ENCODE assay signal across 8 cellular contexts in genomic region chr16:71484006-71484893, GRCh38. TPM values are rescaled to one million over a fixed set of nuclear protein-coding genes. Genes with fewer than 3 reads are reported as not detected.
DNase-seq lines count a peak whose midpoint lies in the region; ATAC-seq and TF ChIP-seq lines count a peak whose summit lies in the region.

No MANE protein-coding gene starts in this region.

- H3K9me3 Mint-ChIP-seq in activated naive CD8-positive, alpha-beta T cell treated with anti-CD3 and anti-CD28 coated beads for 36 hours: no peaks in the 10 kb centered on the region
- H3K9me3 Mint-ChIP-seq in osteocyte (ENCODE audit: unreplicated experiment): no peaks in the 10 kb centered on the region

- no peaks in the 10 kb centered on the region for H3K4me1 ChIP-seq in thymus (ENCODE audit: control insufficient read depth, insufficient read depth, low read length)

- no peaks in the 10 kb centered on the region for H3K27me3 Mint-ChIP-seq in activated naive CD8-positive, alpha-beta T cell treated with anti-CD3 and anti-CD28 coated beads for 36 hours
- peaks cover 8% of the 10 kb centered on the region for H3K27me3 Mint-ChIP-seq in osteocyte (ENCODE audit: unreplicated experiment)

- peaks cover 17% of the 10 kb centered on the region for H3K4me1 Mint-ChIP-seq in activated naive CD8-positive, alpha-beta T cell treated with anti-CD3 and anti-CD28 coated beads for 36 hours
- peaks cover 14% of the 10 kb centered on the region for H3K4me1 Mint-ChIP-seq in osteocyte (ENCODE audit: unreplicated experiment)

- peak overlapping the region; percentile 80 for H3K4me3 ChIP-seq in GM06990 (replicated peaks; ENCODE audit: low read depth, low read length)
- peak overlapping the region; percentile 79 for H3K4me3 ChIP-seq in NB4 (ENCODE audit: low read depth, low read length)
- peak overlapping the region; percentile 98 for H3K4me3 ChIP-seq in thymus (ENCODE audit: low read length)

- peak; percentile 85 for ATAC-seq in HG02571 (IDR thresholded peaks at IDR 0.05; ENCODE audit: unreplicated experiment)

- TF ChIP-seq CTCF in GM06990 (IDR thresholded peaks at IDR 0.05; ENCODE audit: insufficient read depth, low read length, poor library complexity, severe bottlenecking) (no peak), NB4 (IDR thresholded peaks at IDR 0.05; ENCODE audit: low read depth, low read length) (no peak), osteocyte (IDR thresholded peaks at IDR 0.05) (no peak)

- WGBS in thymus: under 1% methylated on average over 44 of the region's 44 CpGs

- peak; percentile 87 for DNase-seq in GM06990 (ENCODE audit: extremely low read depth, insufficient read length)
- DNase-seq in NB4 (ENCODE audit: low read depth): peak; percentile 88
- peak; percentile 66 for DNase-seq in SKM-1 (lab: John Stamatoyannopoulos, UW; ENCODE audit: unreplicated experiment)
- peak; percentile 79 for DNase-seq in activated naive CD8-positive, alpha-beta T cell treated with anti-CD3 and anti-CD28 coated beads for 36 hours
- peak; percentile 85 to 97 (median 92) for DNase-seq in head of caudate nucleus
- peak; percentile 88 for DNase-seq in osteocyte (ENCODE audit: extremely low spot score, unreplicated experiment)

- H3K27me3 ChIP-seq in GM06990 (replicated peaks; ENCODE audit: control insufficient read depth, insufficient read depth, low read length): no peaks in the 10 kb centered on the region
- no peaks in the 10 kb centered on the region for H3K27me3 ChIP-seq in thymus (ENCODE audit: control insufficient read depth, insufficient read depth)

- TF ChIP-seq POLR2A in NB4 (IDR thresholded peaks at IDR 0.05; ENCODE audit: extremely low read depth, insufficient read length): no peak

- H3K9me3 ChIP-seq in thymus (ENCODE audit: control insufficient read depth): no peaks in the 10 kb centered on the region

- H3K36me3 ChIP-seq in GM06990 (ENCODE audit: control insufficient read depth, insufficient read depth, low read length): no peaks in the 10 kb centered on the region
- H3K36me3 ChIP-seq in thymus (ENCODE audit: control insufficient read depth, insufficient read depth): no peaks in the 10 kb centered on the region

- intact Hi-C loops in head of caudate nucleus (cut with DNase I): loop anchor here (1.0 to 10.0 kb wide), 2 partner anchors 22 to 81 kb away; partner anchors contain the start of gene ZNF23

- H3K27ac ChIP-seq in thymus (ENCODE audit: low read depth): peak overlapping the region; percentile 99

- H3K4me3 Mint-ChIP-seq in activated naive CD8-positive, alpha-beta T cell treated with anti-CD3 and anti-CD28 coated beads for 36 hours: peak overlapping the region; percentile 82
- peak overlapping the region; percentile 83 for H3K4me3 Mint-ChIP-seq in osteocyte (ENCODE audit: unreplicated experiment)

- H3K36me3 Mint-ChIP-seq in activated naive CD8-positive, alpha-beta T cell treated with anti-CD3 and anti-CD28 coated beads for 36 hours: no peaks in the 10 kb centered on the region
- no peaks in the 10 kb centered on the region for H3K36me3 Mint-ChIP-seq in osteocyte (ENCODE audit: unreplicated experiment)

- H3K27ac Mint-ChIP-seq in activated naive CD8-positive, alpha-beta T cell treated with anti-CD3 and anti-CD28 coated beads for 36 hours: peak overlapping the region; percentile 63
- H3K27ac Mint-ChIP-seq in osteocyte (ENCODE audit: unreplicated experiment): peak overlapping the region; percentile 88

RNA-seq across cellular contexts. Expression of gene ZNF19, which starts 4.9 kb away (rescaled TPM):
- total RNA-seq in activated naive CD8-positive, alpha-beta T cell treated with anti-CD3 and anti-CD28 coated beads for 36 hours: 1 to 10 TPM; 3.0 to 3.6 TPM
- total RNA-seq in osteocyte: 5.8 and 6.5 TPM in 2 replicates
- polyA plus RNA-seq in thymus: 3.2 TPM

RNA-seq across cellular contexts. Expression of gene ZNF23, which starts 22.2 kb away (rescaled TPM):
- 10 to 100 TPM; 11.1 to 11.5 TPM for total RNA-seq in activated naive CD8-positive, alpha-beta T cell treated with anti-CD3 and anti-CD28 coated beads for 36 hours
- total RNA-seq in osteocyte: 7.6 and 10.5 TPM in 2 replicates
- 13.9 TPM for polyA plus RNA-seq in thymus

RNA-seq across cellular contexts. Expression of gene CHST4, which starts 42.0 kb away (rescaled TPM):
- under 1 TPM in 1 of 2 experiments, not detected in 1; 0.19 TPM for total RNA-seq in activated naive CD8-positive, alpha-beta T cell treated with anti-CD3 and anti-CD28 coated beads for 36 hours
- not detected in 2 replicates for total RNA-seq in osteocyte
- polyA plus RNA-seq in thymus: 0.34 TPM

RNA-seq across cellular contexts. Expression of gene TLE7, which starts 42.4 kb away (rescaled TPM):
- not detected for total RNA-seq in activated naive CD8-positive, alpha-beta T cell treated with anti-CD3 and anti-CD28 coated beads for 36 hours
- not detected in 2 replicates for total RNA-seq in osteocyte
- polyA plus RNA-seq in thymus: not detected

Comparison
In these comparisons a context has a peak if more than half of its experiments do, and no peak if none do; other contexts are left out.
1. Peak in every context shown above with its lines: DNase-seq, ATAC-seq, H3K4me3 ChIP-seq and H3K27ac ChIP-seq.